11 cellular contexts compared by ENCODE assay signal in the genomic region with DNA sequence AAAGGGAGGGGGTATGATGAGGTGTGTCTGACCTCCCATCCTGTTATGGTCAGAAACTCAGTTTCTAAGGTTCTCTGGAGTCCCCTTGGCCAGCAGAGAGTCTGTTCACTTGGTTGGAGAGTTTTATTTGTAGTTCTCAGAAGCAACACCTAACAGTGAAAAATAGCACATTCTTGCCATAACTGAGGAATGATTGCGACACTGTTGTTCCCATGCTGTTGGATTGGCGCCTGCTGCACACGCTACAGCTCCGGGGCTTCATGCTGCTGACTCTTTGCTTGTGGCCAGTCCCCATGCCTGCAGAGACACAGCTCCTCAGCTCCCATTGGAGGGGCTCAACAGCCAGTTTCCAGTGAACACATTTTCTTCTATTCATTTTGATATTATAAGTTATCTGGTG. TPM values are rescaled to one million over a fixed set of nuclear protein-coding genes. Genes with fewer than 3 reads are reported as not detected.
DNase-seq lines count a peak whose midpoint lies in the region; ATAC-seq, FAIRE-seq and TF ChIP-seq lines count a peak whose summit lies in the region.
"Had no signal": no experiment of that assay in that cellular context is flagged by ENCODE, and none has a peak within 500 bp of the region (broad histone marks: within the 10 kb centered on the region; RNA-seq: fewer than 3 reads in every experiment).

No MANE protein-coding gene starts in this region.

- TF ChIP-seq POLR2A in right lobe of liver (IDR thresholded peaks at IDR 0.05) (no peak), upper lobe of left lung (IDR thresholded peaks at IDR 0.05) (no peak)

- H3K4me1 ChIP-seq in right lobe of liver (no peaks in the 10 kb centered on the region), upper lobe of left lung (peaks cover 0 to 14% (median 4%) of the 10 kb centered on the region in 4 donors)

- H3K36me3 ChIP-seq in right lobe of liver (no peaks in the 10 kb centered on the region), upper lobe of left lung (peaks cover 0 to 23% (median 4%) of the 10 kb centered on the region in 4 donors)

- TF ChIP-seq CTCF in coronary artery (IDR thresholded peaks at IDR 0.05): no peak
- TF ChIP-seq CTCF in right lobe of liver (IDR thresholded peaks at IDR 0.05): no peak
- no peak for TF ChIP-seq CTCF in upper lobe of left lung (IDR thresholded peaks at IDR 0.05)

- ATAC-seq in right lobe of liver (peak; percentile 57 to 77 (median 68)), upper lobe of left lung (ENCODE audit: low FRiP score in 2 of 2) (peak; percentile 78 to 80), HG02852 (IDR thresholded peaks at IDR 0.05; ENCODE audit: unreplicated experiment) (no peak)
- ATAC-seq: stimulated activated memory B cell treated with anti-CD40 and anti-IgM and Interleukin-4, amounts not matched to agents 10 μg/mL and 1 μg/mL and 100 μg/mL, for 72 hours had no signal

- WGBS in right lobe of liver (ENCODE audit: insufficient coverage, low coverage, low lambda C conversion rate, missing lambda C conversion rate): 11% methylated on average over 4 of the region's 4 CpGs
- WGBS in upper lobe of left lung, 2 donors: 66 to 69% methylated on average over 3 to 4 of the region's 4 CpGs

- intact Hi-C loops in right lobe of liver (cut with DNase I): no loop called here

- H3K4me3 ChIP-seq in coronary artery (peak overlapping the region; percentile 25), right lobe of liver (no peak overlapping the region), upper lobe of left lung (no peak overlapping the region)
- H3K4me3 ChIP-seq: skin epidermis had no signal

- FAIRE-seq in HTR-8/SVneo (lab: Jason Lieb, UNC): no peak

- no peaks in the 10 kb centered on the region for H3K27me3 ChIP-seq in right lobe of liver
- no peaks in the 10 kb centered on the region for H3K27me3 ChIP-seq in upper lobe of left lung

- H3K27ac ChIP-seq in coronary artery (peak overlapping the region; percentile 48 to 81), right lobe of liver (no peak overlapping the region), upper lobe of left lung (peak overlapping the region in 3 of 4 donors; percentile 37 to 66 (median 44))

- peak; percentile 10 for DNase-seq in HTR-8/SVneo (ENCODE audit: insufficient read length, low spot score)
- no peak for DNase-seq in coronary artery (ENCODE audit: low spot score)
- peak in 1 of 3 donors; percentile 27 for DNase-seq in right lobe of liver
- peak in 1 of 2 donors; percentile 63 for DNase-seq in upper lobe of left lung
- no peak for DNase-seq in germinal center (ENCODE audit: low spot score)
- DNase-seq in NCI-H2227 treated with DMSO at 0.1 percent for 48 hours (lab: John Stamatoyannopoulos, UW): no peak
- DNase-seq: NCI-H1417 treated with DMSO at 0.1 percent for 48 hours, RPMI8226 had no signal

- peak in 1 of 4 donors; percentile 34 for TF ChIP-seq EP300 in upper lobe of left lung (IDR thresholded peaks at IDR 0.05)

- H3K9me3 ChIP-seq in right lobe of liver: no peaks in the 10 kb centered on the region
- H3K9me3 ChIP-seq in upper lobe of left lung: no peaks in the 10 kb centered on the region

RNA-seq across cellular contexts. Expression of a gene that starts 42.1 kb away (rescaled TPM):
- total RNA-seq in right lobe of liver (10 to 100 TPM; 14.0 to 56.2 (median 23.1) TPM), upper lobe of left lung (100 to 1,000 TPM in 3 of 6 donors, 10 to 100 TPM in 3; 63.6 to 133 (median 94.9) TPM)

RNA-seq across cellular contexts. Expression of a gene that starts 42.2 kb away (rescaled TPM):
- total RNA-seq in right lobe of liver (1 to 10 TPM; 2.0 to 4.5 (median 2.9) TPM), upper lobe of left lung (10 to 100 TPM; 10.6 to 66.0 (median 28.8) TPM)

Comparison
In these comparisons a context has a peak if more than half of its experiments do, and no peak if none do; other contexts are left out.
1. H3K27ac ChIP-seq: peak in coronary artery (2 of 2) and upper lobe of left lung (3 of 4); none in right lobe of liver (0 of 3).